ENCODE assay signal across 9 cellular contexts in the genomic region with DNA sequence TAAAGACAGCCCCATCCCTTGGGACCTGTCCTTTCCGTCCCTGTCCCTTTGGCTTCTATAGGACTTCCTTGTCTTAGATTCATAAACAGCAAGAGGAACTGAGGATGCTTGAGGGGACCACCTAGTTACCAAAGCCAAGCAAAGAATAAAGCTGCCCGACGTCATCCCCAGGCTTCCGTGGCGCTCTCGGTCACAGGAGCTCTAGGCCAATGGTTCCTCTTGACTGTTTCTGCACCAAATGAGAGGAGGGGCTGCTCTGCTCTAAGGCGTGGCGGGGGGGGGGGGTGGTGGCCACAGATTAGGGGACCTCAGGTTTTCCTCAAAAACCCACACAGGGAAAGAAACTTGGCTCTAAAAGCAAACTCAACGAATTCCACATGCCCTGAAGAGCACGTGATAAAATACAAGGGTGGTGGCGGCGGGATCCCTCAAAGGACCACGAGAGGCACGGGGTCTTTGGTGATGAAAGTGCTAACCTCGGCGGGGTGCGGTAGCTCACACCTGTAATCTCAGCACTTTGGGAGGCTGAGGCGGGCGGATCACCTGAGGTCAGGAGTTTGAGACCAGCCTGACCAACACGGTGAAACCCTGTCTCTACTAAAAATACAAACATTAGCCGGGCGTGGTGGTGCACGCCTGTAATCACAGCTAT. TPM values are rescaled to one million over a fixed set of nuclear protein-coding genes. Genes with fewer than 3 reads are reported as not detected.
A peak's percentile ranks its signal among the peaks of the same experiment; 100 is the strongest.
DNase-seq lines count a peak whose midpoint lies in the region; ATAC-seq and TF ChIP-seq lines count a peak whose summit lies in the region.
"Had no signal": no experiment of that assay in that cellular context is flagged by ENCODE, and none has a peak within 500 bp of the region (broad histone marks: within the 10 kb centered on the region; RNA-seq: fewer than 3 reads in every experiment).

No MANE protein-coding gene starts in this region.

- H3K27me3 ChIP-seq in right atrium auricular region (no peaks in the 10 kb centered on the region), MM.1S (replicated peaks; ENCODE audit: insufficient read depth, low read length) (no peaks in the 10 kb centered on the region), dorsolateral prefrontal cortex (no peaks in the 10 kb centered on the region), thymus (ENCODE audit: control insufficient read depth, insufficient read depth) (no peaks in the 10 kb centered on the region)

- no peak for ATAC-seq in HG03565 (IDR thresholded peaks at IDR 0.05; ENCODE audit: unreplicated experiment)

- peak overlapping the region; percentile 53 for H3K4me2 ChIP-seq in MM.1S (ENCODE audit: low read depth, low read length)

- no peaks in the 10 kb centered on the region for H3K79me2 ChIP-seq in MM.1S (ENCODE audit: low read length)

- peak overlapping the region; percentile 52 to 55 for H3K27ac ChIP-seq in right atrium auricular region
- H3K27ac ChIP-seq in MM.1S (ENCODE audit: low read length): peak overlapping the region; percentile 99
- peak overlapping the region in 35 of 59 donors; percentile 2 to 93 (median 86) for H3K27ac ChIP-seq in dorsolateral prefrontal cortex
- H3K27ac ChIP-seq in thymus (ENCODE audit: low read depth): peak overlapping the region; percentile 98

- no peaks in the 10 kb centered on the region for H3K9me3 ChIP-seq in right atrium auricular region
- no peaks in the 10 kb centered on the region for H3K9me3 ChIP-seq in MM.1S (replicated peaks; ENCODE audit: insufficient read depth, low read length)
- no peaks in the 10 kb centered on the region for H3K9me3 ChIP-seq in thymus (ENCODE audit: control insufficient read depth)

- H3K9me2 ChIP-seq in MM.1S (replicated peaks; ENCODE audit: insufficient read depth, low read length): no peaks in the 10 kb centered on the region

- 19% methylated on average over 23 of the region's 23 CpGs for WGBS in thymus

- DNase-seq in right atrium auricular region (ENCODE audit: low spot score) (no peak), cardiac septum (ENCODE audit: low spot score) (no peak), MM.1S (no peak), dorsolateral prefrontal cortex (no peak), NCI-H82 treated with DMSO at 0.1 percent for 48 hours (lab: John Stamatoyannopoulos, UW; ENCODE audit: unreplicated experiment) (no peak), SW 1271 (lab: John Stamatoyannopoulos, UW) (no peak)
- DNase-seq: NCI-H146 had no signal

- H3K4me1 ChIP-seq in right atrium auricular region (peaks cover 0 to 38% of the 10 kb centered on the region in 2 donors), MM.1S (ENCODE audit: low read length) (peaks cover 45% of the 10 kb centered on the region), thymus (ENCODE audit: control insufficient read depth, insufficient read depth, low read length) (peaks cover 33% of the 10 kb centered on the region)

- H4K20me1 ChIP-seq in MM.1S (ENCODE audit: insufficient read depth, low read length): no peaks in the 10 kb centered on the region

- peaks cover 15% of the 10 kb centered on the region for H3K36me3 ChIP-seq in right atrium auricular region
- no peaks in the 10 kb centered on the region for H3K36me3 ChIP-seq in MM.1S (replicated peaks; ENCODE audit: insufficient read depth, low read length)
- H3K36me3 ChIP-seq in thymus (ENCODE audit: control insufficient read depth, insufficient read depth): peaks cover 7% of the 10 kb centered on the region

- peaks cover 59% of the 10 kb centered on the region for H3F3A ChIP-seq in MM.1S (ENCODE audit: insufficient read depth, low read length)

- H3K9ac ChIP-seq in MM.1S (ENCODE audit: low read length): peak overlapping the region; percentile 59

- H3K4me3 ChIP-seq in right atrium auricular region (peak overlapping the region in 1 of 2 donors; percentile 41), MM.1S (ENCODE audit: low read length) (peak overlapping the region; percentile 22; the same call in 1 of the 2 replicates), dorsolateral prefrontal cortex (peak overlapping the region in 15 of 59 donors; percentile 3 to 41 (median 21)), thymus (ENCODE audit: low read length) (peak overlapping the region; percentile 67)

- peak overlapping the region; percentile 20 for H2AFZ ChIP-seq in MM.1S (ENCODE audit: low read length)

- TF ChIP-seq CTCF in right atrium auricular region (IDR thresholded peaks at IDR 0.05) (no peak), MM.1S (IDR thresholded peaks at IDR 0.05; ENCODE audit: low read length) (no peak), dorsolateral prefrontal cortex (IDR thresholded peaks at IDR 0.05 in 54 of 56, conservative IDR thresholded peaks at IDR 0.05 in 2 of 56; ENCODE audit: low read depth in 1 of 56, partially characterized antibody in 56 of 56) (no peak)

- intact Hi-C loops in cardiac septum (cut with DNase I): loop anchor here (5.0 kb wide), 2 partner anchors 73 to 348 kb away; no protein-coding TSS in a partner anchor
- intact Hi-C loops in dorsolateral prefrontal cortex (cut with DNase I): loop anchor here (5.0 to 10.0 kb wide), 6 partner anchors 33 to 456 kb away; no protein-coding TSS in a partner anchor

RNA-seq across cellular contexts. Expression of a gene that starts 53.7 kb away (rescaled TPM):
- total RNA-seq in right atrium auricular region (10 to 100 TPM; 12.9 to 14.5 TPM), cardiac septum (16.0 TPM), dorsolateral prefrontal cortex (10 to 100 TPM; 44.3 to 74.1 (median 56.9) TPM)
- 175 TPM for polyA plus RNA-seq in thymus

RNA-seq across cellular contexts. Expression of a gene that starts 53.9 kb away (rescaled TPM):
- total RNA-seq in right atrium auricular region (10 to 100 TPM; 43.1 to 67.2 TPM), cardiac septum (30.7 TPM), dorsolateral prefrontal cortex (10 to 100 TPM; 33.2 to 64.4 (median 43.1) TPM)
- 95.0 TPM for polyA plus RNA-seq in thymus
